10 cellular contexts compared by ENCODE assay signal in the genomic region with DNA sequence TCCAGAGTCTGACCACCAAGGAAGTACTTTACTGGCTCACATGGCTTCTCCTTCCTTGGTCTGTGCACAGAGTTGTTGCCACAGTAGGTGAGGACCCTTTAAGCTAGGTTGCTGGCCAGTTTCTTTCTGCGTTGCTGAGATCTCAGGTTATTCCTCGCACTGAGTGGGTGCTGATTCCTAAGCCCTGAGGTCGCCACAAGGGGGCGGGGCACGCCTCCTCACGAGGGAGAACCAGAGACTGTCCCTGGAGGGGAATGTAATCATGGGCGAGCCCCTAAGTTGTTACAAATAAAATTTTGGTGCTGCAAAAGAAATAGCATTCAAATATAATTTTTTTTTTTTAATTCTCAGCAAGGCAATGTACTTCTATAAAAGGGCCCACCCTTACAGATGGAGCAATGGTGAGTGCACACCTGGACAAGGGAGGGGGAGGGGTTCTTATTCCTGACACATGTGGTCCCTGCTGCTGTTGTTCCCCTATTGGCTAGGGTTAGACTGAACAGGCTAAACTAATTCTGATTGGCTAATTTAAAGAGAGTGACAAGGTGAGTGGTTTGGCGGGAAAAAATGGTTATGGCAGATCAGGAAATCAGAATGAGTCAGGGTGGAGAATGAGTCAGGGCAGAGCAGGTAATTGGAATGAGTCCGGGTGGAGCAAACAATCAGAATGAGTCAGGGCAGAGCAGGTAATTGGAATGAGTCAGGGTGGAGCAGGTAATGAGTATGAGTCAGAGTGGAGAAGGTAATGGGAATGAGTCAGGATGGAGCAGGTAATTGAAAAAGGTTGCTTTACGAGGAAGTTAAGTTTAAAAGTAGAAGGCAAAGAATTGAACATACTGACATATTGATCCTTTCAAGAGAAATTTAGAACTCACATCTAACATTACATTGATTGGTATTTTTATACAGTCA.
DNase-seq lines count a peak whose midpoint lies in the region; ATAC-seq and TF ChIP-seq lines count a peak whose summit lies in the region.
"Had no signal": no experiment of that assay in that cellular context is flagged by ENCODE, and none has a peak within 500 bp of the region (broad histone marks: within the 10 kb centered on the region; RNA-seq: fewer than 3 reads in every experiment).

No MANE protein-coding gene starts in this region.

- no peaks in the 10 kb centered on the region for H3K79me2 ChIP-seq in HCT116 (ENCODE audit: insufficient read depth, low read length)

- peaks cover 2 to 7% (median 3%) of the 10 kb centered on the region in 3 donors for H3K27me3 Mint-ChIP-seq in immature natural killer cell (ENCODE audit: low read depth in 3 of 3)
- H3K27me3 Mint-ChIP-seq: progenitor cell of endocrine pancreas had no signal

- peak overlapping the region; percentile 53 for H3K4me2 ChIP-seq in HCT116 (ENCODE audit: low read length)

- no peaks in the 10 kb centered on the region for H3K27me3 ChIP-seq in HCT116 (ENCODE audit: insufficient read depth, low read length)

- H3K9me3 Mint-ChIP-seq in immature natural killer cell, result peaks cover 0 to 6% (median 0%) of the 10 kb centered on the region in 6 donors

- in situ Hi-C loops in Caki2 (cut with HindIII; ENCODE audit: low pct_unique_long_range_greater_than_20kb, low sequenced_read_pairs), result no loop called here

- no peaks in the 10 kb centered on the region for H4K20me1 ChIP-seq in HCT116 (ENCODE audit: insufficient read depth)

- peaks cover 11 to 47% of the 10 kb centered on the region in 2 experiments; a peak in 3 of 4 replicates for H3K4me1 ChIP-seq in HCT116 (ENCODE audit: control insufficient read depth in 1 of 2, insufficient read depth in 2 of 2, low read length in 2 of 2)

- TSS peak; percentile 77 for BruUV-seq in HCT116 (replicated peaks; lab: Mats Ljungman, UMichigan)

- CTCF ChIA-PET in HCT116 (lab: Charles Lee), result no interaction called here

- no peaks in the 10 kb centered on the region for H3K36me3 ChIP-seq in HCT116 (ENCODE audit: control insufficient read depth in 1 of 2, insufficient read depth in 2 of 2, low read length in 2 of 2)

- H3K9me3 ChIP-seq in HCT116 (ENCODE audit: control insufficient read depth in 1 of 2, insufficient read depth in 1 of 2, low read depth in 1 of 2, low read length in 2 of 2), result no peaks in the 10 kb centered on the region

- H3K9ac ChIP-seq in HCT116 (ENCODE audit: low read length), result peak overlapping the region; percentile 55

- TF ChIP-seq CTCF in HCT116 (IDR thresholded peaks at IDR 0.05 in 2 of 3, conservative IDR thresholded peaks at IDR 0.05 in 1 of 3; ENCODE audit: borderline replicate concordance in 1 of 3, insufficient read depth in 1 of 3, low read depth in 2 of 3, low read length in 2 of 3), result peak in 2 of 3 experiments; percentile 28 to 49; a peak in 3 of 6 replicates
- peak; percentile 62 for TF ChIP-seq CTCF in VCaP (conservative IDR thresholded peaks at IDR 0.05)

- peak; percentile 24; the same call in 1 of the 2 replicates for TF ChIP-seq RAD21 in HCT116 (IDR thresholded peaks at IDR 0.05; ENCODE audit: low read depth)

- no peak overlapping the region for H2AFZ ChIP-seq in HCT116 (ENCODE audit: low read depth, low read length, poor library complexity, severe bottlenecking)

- H3K27ac Mint-ChIP-seq in immature natural killer cell, result no peak overlapping the region
- H3K27ac Mint-ChIP-seq: progenitor cell of endocrine pancreas had no signal

- POLR2A ChIA-PET in HCT116 (lab: Charles Lee), result no interaction called here

- H3K9me2 ChIP-seq in HCT116 (ENCODE audit: insufficient read depth), result no peaks in the 10 kb centered on the region

- H3K4me3 ChIP-seq in HCT116 (replicated peaks in 1 of 2; ENCODE audit: low read depth in 1 of 2, low read length in 2 of 2), result 0 out of 4 replicates have a peak overlapping the region, but pooled peaks of 1 of the 2 experiments have one; percentile 6

- no peak for TF ChIP-seq POLR2A in HCT116 (IDR thresholded peaks at IDR 0.05; ENCODE audit: borderline replicate concordance, extremely low read depth, insufficient read depth, insufficient read length)

- DNase-seq in Caki2 (ENCODE audit: low read depth), result peak; percentile 72
- peak; percentile 92 for DNase-seq in HCT116 (ENCODE audit: low read depth, low spot score)
- peak; percentile 85 for DNase-seq in kidney tubule cell (ENCODE audit: low spot score)
- DNase-seq in immature natural killer cell, result no peak
- DNase-seq in Right ventricle myocardium inferior (ENCODE audit: missing footprints), result no peak
- DNase-seq: SHP77 had no signal

- H3K27ac ChIP-seq in HCT116 (ENCODE audit: low read depth, low read length) (peak overlapping the region; percentile 98), VCaP (no peak overlapping the region)

- peak; percentile 86 for ATAC-seq in HCT116
- no peak for ATAC-seq in Right ventricle myocardium inferior
- ATAC-seq in HG03196 (IDR thresholded peaks at IDR 0.05; ENCODE audit: unreplicated experiment), result no peak
- ATAC-seq in HG02798 (IDR thresholded peaks at IDR 0.05; ENCODE audit: poor library complexity, unreplicated experiment), result no peak

- no peak overlapping the region for H3K4me3 Mint-ChIP-seq in immature natural killer cell

- RAD21 ChIA-PET in HCT116 (lab: Charles Lee; ENCODE audit: low non-redundant PET in 1 of 2, low total read pairs in 2 of 2, uncharacterized antibody in 2 of 2, unreplicated experiment in 2 of 2), result no interaction called here

- intact Hi-C loops in HCT116 (cut with micrococcal nuclease), result loop anchor here (2.0 kb wide), 1 partner anchor 54 kb away; no protein-coding TSS in a partner anchor
- intact Hi-C loops in Right ventricle myocardium inferior (cut with DNase I), result no loop called here

- peaks cover 9 to 17% of the 10 kb centered on the region in 2 donors for H3K4me1 Mint-ChIP-seq in immature natural killer cell

- H3K36me3 Mint-ChIP-seq in immature natural killer cell, result peaks cover 4 to 12% (median 8%) of the 10 kb centered on the region in 3 donors

TF ChIP-seq in HCT116, 20 proteins besides CTCF, POLR2A, EP300 and RAD21 (continues in another document):
- no peak for TF ChIP-seq TCF7L2 (IDR thresholded peaks at IDR 0.05; ENCODE audit: borderline replicate concordance, extremely low read depth, insufficient read depth, insufficient read length)
- TF ChIP-seq ZNF274 (IDR thresholded peaks at IDR 0.05; ENCODE audit: low read depth, low read length), result no peak
- no peak for TF ChIP-seq EZH2 (IDR thresholded peaks at IDR 0.05)
- peak; percentile 94 for TF ChIP-seq SP1 (IDR thresholded peaks at IDR 0.05; ENCODE audit: low read depth)
- peak; percentile 85 for TF ChIP-seq SRF (IDR thresholded peaks at IDR 0.05; ENCODE audit: low read depth)
- TF ChIP-seq, protein P1, sequence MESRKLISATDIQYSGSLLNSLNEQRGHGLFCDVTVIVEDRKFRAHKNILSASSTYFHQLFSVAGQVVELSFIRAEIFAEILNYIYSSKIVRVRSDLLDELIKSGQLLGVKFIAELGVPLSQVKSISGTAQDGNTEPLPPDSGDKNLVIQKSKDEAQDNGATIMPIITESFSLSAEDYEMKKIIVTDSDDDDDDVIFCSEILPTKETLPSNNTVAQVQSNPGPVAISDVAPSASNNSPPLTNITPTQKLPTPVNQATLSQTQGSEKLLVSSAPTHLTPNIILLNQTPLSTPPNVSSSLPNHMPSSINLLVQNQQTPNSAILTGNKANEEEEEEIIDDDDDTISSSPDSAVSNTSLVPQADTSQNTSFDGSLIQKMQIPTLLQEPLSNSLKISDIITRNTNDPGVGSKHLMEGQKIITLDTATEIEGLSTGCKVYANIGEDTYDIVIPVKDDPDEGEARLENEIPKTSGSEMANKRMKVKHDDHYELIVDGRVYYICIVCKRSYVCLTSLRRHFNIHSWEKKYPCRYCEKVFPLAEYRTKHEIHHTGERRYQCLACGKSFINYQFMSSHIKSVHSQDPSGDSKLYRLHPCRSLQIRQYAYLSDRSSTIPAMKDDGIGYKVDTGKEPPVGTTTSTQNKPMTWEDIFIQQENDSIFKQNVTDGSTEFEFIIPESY (IDR thresholded peaks at IDR 0.05; ENCODE audit: extremely low read depth, insufficient replicate concordance, low read length), result no peak
- TF ChIP-seq YY1 (IDR thresholded peaks at IDR 0.05; ENCODE audit: extremely low read depth, insufficient replicate concordance, low read depth, low read length), result no peak
- TF ChIP-seq, protein P2, sequence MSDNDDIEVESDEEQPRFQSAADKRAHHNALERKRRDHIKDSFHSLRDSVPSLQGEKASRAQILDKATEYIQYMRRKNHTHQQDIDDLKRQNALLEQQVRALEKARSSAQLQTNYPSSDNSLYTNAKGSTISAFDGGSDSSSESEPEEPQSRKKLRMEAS (IDR thresholded peaks at IDR 0.05), result peak; percentile 46
- no peak for TF ChIP-seq EGR1 (IDR thresholded peaks at IDR 0.05; ENCODE audit: low read depth)
- TF ChIP-seq SIN3A (IDR thresholded peaks at IDR 0.05; ENCODE audit: low read depth), result peak; percentile 45; the same call in 1 of the 2 replicates
- no peak for TF ChIP-seq EZH2phosphoT487 (IDR thresholded peaks at IDR 0.05; ENCODE audit: borderline replicate concordance)
- TF ChIP-seq ZFX (IDR thresholded peaks at IDR 0.05), result no peak
- 0 out of 2 replicates have a peak, but pooled peaks have one; percentile 26 for TF ChIP-seq POLR2AphosphoS5 (IDR thresholded peaks at IDR 0.05; ENCODE audit: low read depth, low read length)
- TF ChIP-seq CBX3 (IDR thresholded peaks at IDR 0.05; ENCODE audit: low read depth), result peak; percentile 66
- peak; percentile 97 for TF ChIP-seq JUND (IDR thresholded peaks at IDR 0.05)
- TF ChIP-seq CEBPB (IDR thresholded peaks at IDR 0.05; ENCODE audit: low read depth), result peak; percentile 8; the same call in 1 of the 2 replicates
- TF ChIP-seq, protein P3, sequence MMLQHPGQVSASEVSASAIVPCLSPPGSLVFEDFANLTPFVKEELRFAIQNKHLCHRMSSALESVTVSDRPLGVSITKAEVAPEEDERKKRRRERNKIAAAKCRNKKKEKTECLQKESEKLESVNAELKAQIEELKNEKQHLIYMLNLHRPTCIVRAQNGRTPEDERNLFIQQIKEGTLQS (IDR thresholded peaks at IDR 0.05), result peak; percentile 68

Comparison
In these comparisons a context has a peak if more than half of its experiments do, and no peak if none do; other contexts are left out.
1. DNase-seq: peak in Caki2 (single experiment), HCT116 (single experiment) and kidney tubule cell (single experiment); none in immature natural killer cell (0 of 3) and Right ventricle myocardium inferior (single experiment).